Comparison of ENCODE assay signal across 28 cellular contexts in genomic region chr2:178284613-178285286, GRCh38.
"Had no signal": no experiment of that assay in that cellular context is flagged by ENCODE, and none has a peak within 500 bp of the region (broad histone marks: within the 10 kb centered on the region; RNA-seq: fewer than 3 reads in every experiment).

No MANE protein-coding gene starts in this region.

- H3K4me3 ChIP-seq: dorsolateral prefrontal cortex, heart right ventricle, left lung, mucosa of descending colon, prostate gland, sigmoid colon, spleen, testis, tibial artery had no signal

- H3K9me3 Mint-ChIP-seq: naive B cell; natural killer cell treated with Interleukin-12 subunit alpha and Interleukin-12 subunit beta and Interleukin-15 and Interleukin-18, amount 100 ng/mL, for 72 hours; stimulated activated memory B cell treated with anti-CD40 and anti-IgM and Interleukin-4, amounts not matched to agents 10 μg/mL and 1 μg/mL and 100 μg/mL, for 72 hours had no signal

- H3K27me3 ChIP-seq: dorsolateral prefrontal cortex, foreskin keratinocyte, heart right ventricle, left lung, neutrophil, sigmoid colon, spleen, testis, tibial artery had no signal

- H3K9me3 ChIP-seq: heart right ventricle, left lung, mucosa of descending colon, neutrophil, prostate gland, sigmoid colon, spleen, testis, tibial artery had no signal

- H3K27ac ChIP-seq: dorsolateral prefrontal cortex, foreskin keratinocyte, heart right ventricle, left lung, neutrophil, prostate gland, sigmoid colon, spleen, testis, tibial artery had no signal

- H3K27ac Mint-ChIP-seq: mesothelial cell of epicardium; naive B cell; natural killer cell treated with Interleukin-12 subunit alpha and Interleukin-12 subunit beta and Interleukin-15 and Interleukin-18, amount 100 ng/mL, for 72 hours; stimulated activated memory B cell treated with anti-CD40 and anti-IgM and Interleukin-4, amounts not matched to agents 10 μg/mL and 1 μg/mL and 100 μg/mL, for 72 hours; type B pancreatic cell had no signal

- H3K4me1 ChIP-seq: foreskin keratinocyte, left lung, prostate gland, testis, tibial artery had no signal

- H3K27me3 Mint-ChIP-seq: type B pancreatic cell had no signal

- H3K4me1 Mint-ChIP-seq: naive B cell; stimulated activated memory B cell treated with anti-CD40 and anti-IgM and Interleukin-4, amounts not matched to agents 10 μg/mL and 1 μg/mL and 100 μg/mL, for 72 hours had no signal

- H3K36me3 ChIP-seq: heart right ventricle, left lung, neutrophil, prostate gland, sigmoid colon, spleen, tibial artery had no signal

- H3K4me3 Mint-ChIP-seq: mesothelial cell of epicardium; naive B cell; natural killer cell treated with Interleukin-12 subunit alpha and Interleukin-12 subunit beta and Interleukin-15 and Interleukin-18, amount 100 ng/mL, for 72 hours; neural crest cell; stimulated activated memory B cell treated with anti-CD40 and anti-IgM and Interleukin-4, amounts not matched to agents 10 μg/mL and 1 μg/mL and 100 μg/mL, for 72 hours; type B pancreatic cell had no signal

- DNase-seq: dorsolateral prefrontal cortex; effector CD4-positive, alpha-beta T cell; foreskin keratinocyte; glutamatergic neuron; heart right ventricle; hippocampal formation; left cardiac atrium; left lung; mesenchymal stem cell; mucosa of descending colon; naive B cell; right cardiac atrium; sigmoid colon; spleen; stimulated activated CD4-positive, alpha-beta T cell treated with anti-CD3 and anti-CD28 coated beads, Interleukin-4, amount 100 ng/mL, for 4 hours; stimulated activated naive CD8-positive, alpha-beta T cell treated with anti-CD3 and anti-CD28 coated beads, Interleukin-15, Interleukin-2, amounts not matched to agents 100 U/mL and 50 U/mL, for 24 hours; substantia nigra; testis; tibial artery had no signal

- ATAC-seq: esophagus mucosa; foreskin keratinocyte; heart right ventricle; left cardiac atrium; left lung; mucosa of descending colon; natural killer cell treated with Interleukin-12 subunit alpha and Interleukin-12 subunit beta and Interleukin-15 and Interleukin-18, amount 100 ng/mL, for 72 hours; right cardiac atrium; stimulated activated memory B cell treated with anti-CD40 and anti-IgM and Interleukin-4, amounts not matched to agents 10 μg/mL and 1 μg/mL and 100 μg/mL, for 72 hours; stimulated activated naive CD8-positive, alpha-beta T cell treated with anti-CD3 and anti-CD28 coated beads, Interleukin-15, Interleukin-2, amounts not matched to agents 100 U/mL and 50 U/mL, for 24 hours had no signal

- H3K36me3 Mint-ChIP-seq: naive B cell; natural killer cell treated with Interleukin-12 subunit alpha and Interleukin-12 subunit beta and Interleukin-15 and Interleukin-18, amount 100 ng/mL, for 72 hours; stimulated activated memory B cell treated with anti-CD40 and anti-IgM and Interleukin-4, amounts not matched to agents 10 μg/mL and 1 μg/mL and 100 μg/mL, for 72 hours had no signal

- FAIRE-seq: islet of Langerhans had no signal
